Comparison of ENCODE assay signal across 15 cellular contexts in genomic region chr7:128164955-128165670, GRCh38.
DNase-seq lines count a peak whose midpoint lies in the region; ATAC-seq and TF ChIP-seq lines count a peak whose summit lies in the region.
"Had no signal": no experiment of that assay in that cellular context is flagged by ENCODE, and none has a peak within 500 bp of the region (broad histone marks: within the 10 kb centered on the region; RNA-seq: fewer than 3 reads in every experiment).

No MANE protein-coding gene starts in this region.

- H3K36me3 ChIP-seq in Caco-2 (ENCODE audit: control insufficient read depth, insufficient read depth, low read length) (no peaks in the 10 kb centered on the region), PC-9 (ENCODE audit: low read depth) (no peaks in the 10 kb centered on the region), neural cell (ENCODE audit: insufficient read depth, low read length) (no peaks in the 10 kb centered on the region)
- H3K36me3 ChIP-seq: BE2C, MG63, SJSA1 had no signal

- no peak for TF ChIP-seq CTCF in Caco-2 (IDR thresholded peaks at IDR 0.05; ENCODE audit: insufficient read depth in 1 of 2, low read depth in 1 of 2, low read length in 1 of 2, severe bottlenecking in 1 of 2, unreplicated experiment in 1 of 2)
- no peak for TF ChIP-seq CTCF in PC-9 (conservative IDR thresholded peaks at IDR 0.05)
- TF ChIP-seq CTCF in endothelial cell (IDR thresholded peaks at IDR 0.05; ENCODE audit: unreplicated experiment) = no peak
- TF ChIP-seq CTCF in neural cell (IDR thresholded peaks at IDR 0.05; ENCODE audit: poor library complexity, severe bottlenecking) = no peak

- peak overlapping the region; percentile 100 for H3K27ac ChIP-seq in PC-9
- H3K27ac ChIP-seq in neural cell (ENCODE audit: low read length) = no peak overlapping the region
- H3K27ac ChIP-seq: SJSA1 had no signal

- H3K9me2 ChIP-seq in PC-9 (ENCODE audit: insufficient read depth) (no peaks in the 10 kb centered on the region), neural cell (ENCODE audit: insufficient read depth, low read length) (no peaks in the 10 kb centered on the region)

- ATAC-seq in HG03521 (IDR thresholded peaks at IDR 0.05; ENCODE audit: unreplicated experiment) = no peak

- H3K36me3 Mint-ChIP-seq in Caco-2 (ENCODE audit: insufficient read depth, unreplicated experiment) (no peaks in the 10 kb centered on the region), endothelial cell (ENCODE audit: low read depth, unreplicated experiment) (peaks cover 4% of the 10 kb centered on the region)

- H3K27ac Mint-ChIP-seq in Caco-2 (ENCODE audit: unreplicated experiment) = no peak overlapping the region
- peak overlapping the region; percentile 10 for H3K27ac Mint-ChIP-seq in endothelial cell (ENCODE audit: unreplicated experiment)
- H3K27ac Mint-ChIP-seq: activated CD4-positive, alpha-beta memory T cell treated with anti-CD3 and anti-CD28 coated beads, Interleukin-2, amount 10 ng/mL, durations not matched to agents 7 days and 5 days had no signal

- H3K4me3 Mint-ChIP-seq in Caco-2 (ENCODE audit: unreplicated experiment) (peak overlapping the region; percentile 73), endothelial cell (ENCODE audit: unreplicated experiment) (peak overlapping the region; percentile 43)
- H3K4me3 Mint-ChIP-seq: activated CD4-positive, alpha-beta memory T cell treated with anti-CD3 and anti-CD28 coated beads, Interleukin-2, amount 10 ng/mL, durations not matched to agents 7 days and 5 days had no signal

- H3K4me3 ChIP-seq in Caco-2 (ENCODE audit: low read depth, low read length) = no peak overlapping the region
- H3K4me3 ChIP-seq in PC-9 = no peak overlapping the region; the same call in 1 of the 2 replicates
- peak overlapping the region; percentile 94 for H3K4me3 ChIP-seq in neural cell (ENCODE audit: low read length)
- H3K4me3 ChIP-seq: MG63, SJSA1 had no signal

- H3K79me2 ChIP-seq in PC-9 (ENCODE audit: low read depth) (no peaks in the 10 kb centered on the region), neural cell (replicated peaks; ENCODE audit: insufficient read depth, low read length) (no peaks in the 10 kb centered on the region)

- POLR2A ChIA-PET in Caco-2 (lab: Charles Lee) (no interaction called here), PC-9 (lab: Charles Lee; ENCODE audit: unreplicated experiment) (no interaction called here)

- intact Hi-C loops in Caco-2 (cut with micrococcal nuclease; ENCODE audit: unreplicated experiment) = loop anchor here (2.0 to 5.0 kb wide), 2 partner anchors 44 to 237 kb away; no protein-coding TSS in a partner anchor
- intact Hi-C loops in PC-9 (cut with micrococcal nuclease; ENCODE audit: unreplicated experiment) = loop anchor here (1.0 to 5.0 kb wide), 3 partner anchors 11 to 143 kb away; no protein-coding TSS in a partner anchor

- TF ChIP-seq EP300 in neural cell (conservative IDR thresholded peaks at IDR 0.05; ENCODE audit: poor library complexity, severe bottlenecking) = no peak

- H3K4me2 ChIP-seq in PC-9 = peak overlapping the region; percentile 80
- H3K4me2 ChIP-seq in neural cell (ENCODE audit: low read length) = no peak overlapping the region

- peaks cover 21% of the 10 kb centered on the region for H3K4me1 ChIP-seq in Caco-2
- H3K4me1 ChIP-seq in PC-9 (replicated peaks; ENCODE audit: insufficient read depth) = peaks cover 36% of the 10 kb centered on the region
- H3K4me1 ChIP-seq: BE2C had no signal

- H3K4me1 Mint-ChIP-seq in Caco-2 (ENCODE audit: low read depth, unreplicated experiment) (no peaks in the 10 kb centered on the region), endothelial cell (ENCODE audit: unreplicated experiment) (peaks cover 9% of the 10 kb centered on the region)

- H3K9me3 Mint-ChIP-seq in Caco-2 (ENCODE audit: unreplicated experiment) = peaks cover 9% of the 10 kb centered on the region
- H3K9me3 Mint-ChIP-seq in endothelial cell (ENCODE audit: unreplicated experiment) = no peaks in the 10 kb centered on the region
- H3K9me3 Mint-ChIP-seq: activated CD4-positive, alpha-beta memory T cell treated with anti-CD3 and anti-CD28 coated beads, Interleukin-2, amount 10 ng/mL, durations not matched to agents 7 days and 5 days had no signal

- TF ChIP-seq RAD21 in neural cell (conservative IDR thresholded peaks at IDR 0.05) = no peak

- H3K27me3 Mint-ChIP-seq in Caco-2 (ENCODE audit: insufficient read depth, unreplicated experiment) = peaks cover 20% of the 10 kb centered on the region
- peaks cover 35% of the 10 kb centered on the region for H3K27me3 Mint-ChIP-seq in endothelial cell (ENCODE audit: unreplicated experiment)

- BruUV-seq in Caco-2 (replicated peaks; lab: Mats Ljungman, UMichigan) (no TSS peak), PC-9 (replicated peaks; lab: Mats Ljungman, UMichigan) (TSS peak; percentile 38)

- CTCF ChIA-PET in Caco-2 (lab: Charles Lee) = interaction anchor here (1.1 to 2.5 kb wide), 2 partner anchors 29 to 45 kb away, joined by 4 to 24 read pairs; no protein-coding TSS in a partner anchor
- CTCF ChIA-PET in PC-9 (lab: Charles Lee) = interaction anchor here (0.5 to 1.3 kb wide), 4 partner anchors 19 to 96 kb away, joined by 3 to 8 read pairs (median 6); no protein-coding TSS in a partner anchor

- H3K9ac ChIP-seq in neural cell (ENCODE audit: low read length) = no peak overlapping the region

- H4K20me1 ChIP-seq in PC-9 (ENCODE audit: insufficient read depth) = no peaks in the 10 kb centered on the region
- no peaks in the 10 kb centered on the region for H4K20me1 ChIP-seq in neural cell (ENCODE audit: insufficient read depth)

- no peaks in the 10 kb centered on the region for H3K9me3 ChIP-seq in Caco-2
- H3K9me3 ChIP-seq in PC-9 (ENCODE audit: insufficient read depth, low read depth) = no peaks in the 10 kb centered on the region
- H3K9me3 ChIP-seq in neural cell (ENCODE audit: low read length) = no peaks in the 10 kb centered on the region
- H3K9me3 ChIP-seq: BE2C, MG63, SJSA1 had no signal

- peaks cover 32% of the 10 kb centered on the region for H3F3A ChIP-seq in PC-9 (ENCODE audit: insufficient read depth, low read depth)
- H3F3A ChIP-seq in neural cell (ENCODE audit: insufficient read depth, low read length, poor library complexity, severe bottlenecking) = no peaks in the 10 kb centered on the region

- DNase-seq in Caco-2 = no peak
- no peak for DNase-seq in PC-9
- no peak for DNase-seq in endothelial cell (ENCODE audit: low spot score)
- no peak for DNase-seq in activated CD4-positive, CD25-positive, alpha-beta regulatory T cell (lab: John Stamatoyannopoulos, UW)
- DNase-seq in SW 1271 (lab: John Stamatoyannopoulos, UW) = no peak
- no peak for DNase-seq in UCSD-AML1 (lab: John Stamatoyannopoulos, UW; ENCODE audit: unreplicated experiment)
- DNase-seq: activated CD4-positive, alpha-beta memory T cell treated with anti-CD3 and anti-CD28 coated beads, Interleukin-2, amount 10 ng/mL, durations not matched to agents 7 days and 5 days; BE2C; cortex of kidney; NCI-H2029; NCI-H524 had no signal

- peaks cover 3% of the 10 kb centered on the region for H3K27me3 ChIP-seq in Caco-2 (replicated peaks; ENCODE audit: control insufficient read depth, insufficient read depth, low read length)
- H3K27me3 ChIP-seq in PC-9 (ENCODE audit: insufficient read depth, low read depth) = peaks cover 26% of the 10 kb centered on the region; the same call in 1 of the 2 replicates
- H3K27me3 ChIP-seq in neural cell (ENCODE audit: insufficient read depth, low read depth, low read length) = peaks cover 67% of the 10 kb centered on the region

- H2AFZ ChIP-seq in PC-9 = no peak overlapping the region
- no peak overlapping the region for H2AFZ ChIP-seq in neural cell (ENCODE audit: low read depth, low read length)

TF ChIP-seq in neural cell, 6 proteins besides CTCF, POLR2A, EP300 and RAD21:
- no peak for TF ChIP-seq REST (IDR thresholded peaks at IDR 0.05; ENCODE audit: borderline replicate concordance)
- no peak for TF ChIP-seq TAF1 (IDR thresholded peaks at IDR 0.05; ENCODE audit: low read depth)
- no peak for TF ChIP-seq EZH2 (IDR thresholded peaks at IDR 0.05; ENCODE audit: borderline replicate concordance, insufficient read depth, low read length, poor library complexity, severe bottlenecking)
- TF ChIP-seq SMC3 (conservative IDR thresholded peaks at IDR 0.05; ENCODE audit: poor library complexity) = no peak
- TF ChIP-seq MXI1 (conservative IDR thresholded peaks at IDR 0.05; ENCODE audit: poor library complexity, severe bottlenecking) = no peak
- no peak for TF ChIP-seq POLR2AphosphoS5 (IDR thresholded peaks at IDR 0.05)
